In the genomic region with DNA sequence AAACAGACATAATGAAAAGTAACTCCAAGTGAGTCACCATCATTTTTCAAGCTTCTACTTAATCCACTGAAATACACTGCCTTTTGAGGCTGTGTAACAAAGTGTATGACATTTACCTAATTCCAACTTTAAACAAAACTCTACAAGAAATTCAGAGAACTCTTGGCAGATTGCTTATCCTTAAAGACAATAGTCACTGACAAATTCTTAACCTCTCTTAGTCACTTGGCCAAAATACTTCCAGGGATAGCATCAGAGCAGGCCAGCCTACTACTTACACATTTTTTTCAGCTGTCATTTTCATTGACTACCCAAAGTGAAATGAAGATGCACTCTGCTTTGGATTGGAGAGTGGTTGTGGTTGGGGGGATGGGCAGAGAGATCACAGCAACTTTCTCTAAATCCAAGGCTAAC, we compare ENCODE assay signal across 11 cellular contexts. TPM values are rescaled to one million over a fixed set of nuclear protein-coding genes. Genes with fewer than 3 reads are reported as not detected.
DNase-seq lines count a peak whose midpoint lies in the region; ATAC-seq, FAIRE-seq and TF ChIP-seq lines count a peak whose summit lies in the region.
"Had no signal": no experiment of that assay in that cellular context is flagged by ENCODE, and none has a peak within 500 bp of the region (broad histone marks: within the 10 kb centered on the region; RNA-seq: fewer than 3 reads in every experiment).

No MANE protein-coding gene starts in this region.

- no peak for TF ChIP-seq CTCF in left ventricle myocardium inferior (IDR thresholded peaks at IDR 0.05; ENCODE audit: borderline replicate concordance)
- no peak for TF ChIP-seq CTCF in bronchial epithelial cell (IDR thresholded peaks at IDR 0.05; ENCODE audit: insufficient read depth, low read length, severe bottlenecking)
- no peak for TF ChIP-seq CTCF in vagina (IDR thresholded peaks at IDR 0.05)
- TF ChIP-seq CTCF in Peyer's patch (IDR thresholded peaks at IDR 0.05) = no peak

- peak overlapping the region; percentile 78 for H3K4me3 ChIP-seq in left ventricle myocardium inferior
- no peak overlapping the region for H3K4me3 ChIP-seq in bronchial epithelial cell (ENCODE audit: low read depth, low read length)
- peak overlapping the region in 1 of 2 experiments; percentile 91 for H3K4me3 ChIP-seq in mesenchymal stem cell (ENCODE audit: insufficient read depth in 1 of 2, low read depth in 1 of 2, low read length in 2 of 2)
- H3K4me3 ChIP-seq in vagina = peak overlapping the region; percentile 86 to 92
- H3K4me3 ChIP-seq in Peyer's patch = peak overlapping the region in 1 of 4 donors; percentile 65

- H3K9me3 ChIP-seq in left ventricle myocardium inferior (replicated peaks) (no peaks in the 10 kb centered on the region), mesenchymal stem cell (ENCODE audit: control insufficient read depth, low read length) (no peaks in the 10 kb centered on the region), vagina (no peaks in the 10 kb centered on the region), Peyer's patch (no peaks in the 10 kb centered on the region)

- peak overlapping the region; percentile 65 for H3K9ac ChIP-seq in mesenchymal stem cell (ENCODE audit: low read length)

- DNase-seq in left ventricle myocardium inferior (no peak), Right ventricle myocardium superior (no peak), bronchial epithelial cell (ENCODE audit: low read depth) (peak; percentile 30), mesenchymal stem cell (peak; percentile 50), vagina (ENCODE audit: extremely low spot score in 2 of 2) (no peak), HTR-8/SVneo (ENCODE audit: insufficient read length, low spot score) (no peak), HK-2 (ENCODE audit: unreplicated experiment) (no peak), Peyer's patch (no peak)
- DNase-seq: dorsolateral prefrontal cortex, naive B cell, NCI-H187 treated with DMSO at 0.1 percent for 48 hours had no signal

- no peaks in the 10 kb centered on the region for H3K27me3 ChIP-seq in left ventricle myocardium inferior (ENCODE audit: low read depth)
- no peaks in the 10 kb centered on the region for H3K27me3 ChIP-seq in bronchial epithelial cell (ENCODE audit: control insufficient read depth, insufficient read depth, low read length)
- H3K27me3 ChIP-seq in mesenchymal stem cell (ENCODE audit: control insufficient read depth in 1 of 2, insufficient read depth in 1 of 2, low read length in 2 of 2) = no peaks in the 10 kb centered on the region
- H3K27me3 ChIP-seq in vagina = no peaks in the 10 kb centered on the region
- no peaks in the 10 kb centered on the region for H3K27me3 ChIP-seq in Peyer's patch

- no peak overlapping the region for H4K8ac ChIP-seq in mesenchymal stem cell (ENCODE audit: low read length)

- H2BK12ac ChIP-seq in mesenchymal stem cell (ENCODE audit: low read length in 2 of 2) = no peak overlapping the region

- no peak overlapping the region for H2AK5ac ChIP-seq in mesenchymal stem cell (ENCODE audit: low read length, severe bottlenecking)

- H2BK15ac ChIP-seq in mesenchymal stem cell (ENCODE audit: low read depth, poor library complexity, severe bottlenecking) = no peak overlapping the region

- no peak for TF ChIP-seq POLR2A in vagina (IDR thresholded peaks at IDR 0.05)
- no peak for TF ChIP-seq POLR2A in Peyer's patch (IDR thresholded peaks at IDR 0.05)

- H2BK120ac ChIP-seq in mesenchymal stem cell (ENCODE audit: low read depth, low read length) = no peak overlapping the region

- intact Hi-C loops in left ventricle myocardium inferior (cut with micrococcal nuclease) (loop anchor here (10.0 kb wide), 1 partner anchor 79 kb away; no protein-coding TSS in a partner anchor), Right ventricle myocardium superior (cut with DNase I) (no loop called here), vagina (cut with DNase I) (no loop called here)

- H2AFZ ChIP-seq in mesenchymal stem cell (ENCODE audit: low read depth, low read length) = no peak overlapping the region

- H3K4ac ChIP-seq in mesenchymal stem cell (ENCODE audit: low read depth in 1 of 2, low read length in 2 of 2) = no peak overlapping the region

- no peak overlapping the region for H3K23ac ChIP-seq in mesenchymal stem cell (ENCODE audit: low read length in 2 of 2)

- no peak for FAIRE-seq in bronchial epithelial cell (lab: Jason Lieb, UNC)
- FAIRE-seq in HTR-8/SVneo (lab: Jason Lieb, UNC) = no peak

- H3K4me1 ChIP-seq in left ventricle myocardium inferior (peaks cover 93% of the 10 kb centered on the region), mesenchymal stem cell (ENCODE audit: control insufficient read depth, insufficient read depth, low read depth, low read length) (peaks cover 7% of the 10 kb centered on the region), vagina (peaks cover 68% of the 10 kb centered on the region), Peyer's patch (peaks cover 0 to 5% (median under 1%) of the 10 kb centered on the region in 4 donors)

- peak overlapping the region; percentile 59 for H3K4me2 ChIP-seq in mesenchymal stem cell (ENCODE audit: low read length, poor library complexity, severe bottlenecking)

- H3K36me3 ChIP-seq in left ventricle myocardium inferior (peaks cover 32% of the 10 kb centered on the region), bronchial epithelial cell (ENCODE audit: control insufficient read depth, insufficient read depth, low read length) (no peaks in the 10 kb centered on the region), mesenchymal stem cell (ENCODE audit: control insufficient read depth in 1 of 2, insufficient read depth in 2 of 2, low read depth in 1 of 2, low read length in 2 of 2) (peaks cover 6 to 56% of the 10 kb centered on the region in 2 experiments), vagina (no peaks in the 10 kb centered on the region), Peyer's patch (no peaks in the 10 kb centered on the region)

- H3K14ac ChIP-seq in mesenchymal stem cell (ENCODE audit: low read length in 2 of 2) = no peak overlapping the region

- ATAC-seq in Right ventricle myocardium superior (ENCODE audit: poor library complexity) = no peak

- H3K18ac ChIP-seq in mesenchymal stem cell (ENCODE audit: low read depth in 1 of 2, low read length in 2 of 2) = no peak overlapping the region

- H3K79me1 ChIP-seq in mesenchymal stem cell (replicated peaks; ENCODE audit: low read length, poor library complexity, severe bottlenecking) = no peaks in the 10 kb centered on the region

- H4K91ac ChIP-seq in mesenchymal stem cell (ENCODE audit: low read length) = no peak overlapping the region

- H3K27ac ChIP-seq in left ventricle myocardium inferior (replicated peaks) (peak overlapping the region; percentile 100), mesenchymal stem cell (ENCODE audit: low read length, poor library complexity, severe bottlenecking) (no peak overlapping the region), vagina (peak overlapping the region; percentile 99), Peyer's patch (peak overlapping the region in 1 of 4 donors; percentile 15)

- no peak overlapping the region for H2BK5ac ChIP-seq in mesenchymal stem cell (ENCODE audit: low read depth, low read length, poor library complexity, severe bottlenecking)

RNA-seq across cellular contexts. Expression of a gene that starts 3.6 kb away (rescaled TPM):
- total RNA-seq in left ventricle myocardium inferior (39.1 TPM), Right ventricle myocardium superior (37.9 TPM), bronchial epithelial cell (3.4 and 7.3 TPM in 2 replicates), vagina (181 TPM), Peyer's patch (10 to 100 TPM; 13.8 to 62.7 (median 18.5) TPM)
- polyA plus RNA-seq in mesenchymal stem cell (2013, experiment 1 of 2) = 56.1 TPM
- 57.5 TPM for polyA plus RNA-seq in mesenchymal stem cell (2013, experiment 2 of 2)

Comparison
In these comparisons a context has a peak if more than half of its experiments do, and no peak if none do; other contexts are left out.
1. DNase-seq: peak in bronchial epithelial cell (single experiment) and mesenchymal stem cell (single experiment); none in left ventricle myocardium inferior (single experiment), Right ventricle myocardium superior (single experiment), vagina (0 of 2), HTR-8/SVneo (single experiment), HK-2 (single experiment) and Peyer's patch (0 of 3).